In genomic region chr4:57098945-57099344, GRCh38 we compare ENCODE assay signal across 13 cellular contexts. TPM values are rescaled to one million over a fixed set of nuclear protein-coding genes. Genes with fewer than 3 reads are reported as not detected.
DNase-seq lines count a peak whose midpoint lies in the region; ATAC-seq and TF ChIP-seq lines count a peak whose summit lies in the region.
"Had no signal": no experiment of that assay in that cellular context is flagged by ENCODE, and none has a peak within 500 bp of the region (broad histone marks: within the 10 kb centered on the region; RNA-seq: fewer than 3 reads in every experiment).

No MANE protein-coding gene starts in this region.

- TF ChIP-seq CTCF in BJ (IDR thresholded peaks at IDR 0.05; ENCODE audit: insufficient read depth, low read depth, low read length) (no peak), fibroblast of lung (conservative IDR thresholded peaks at IDR 0.05 in 1 of 2, IDR thresholded peaks at IDR 0.05 in 1 of 2; ENCODE audit: low read depth in 1 of 2, low read length in 2 of 2) (no peak)
- no peak for TF ChIP-seq CTCF in CD4-positive, alpha-beta T cell (IDR thresholded peaks at IDR 0.05)

- H3K79me2 ChIP-seq in fibroblast of lung (ENCODE audit: control insufficient read depth, insufficient read depth, low read length), result peaks cover 15% of the 10 kb centered on the region
- H3K79me2 ChIP-seq: parathyroid adenoma had no signal

- H3K9ac ChIP-seq in fibroblast of lung (ENCODE audit: insufficient read depth, low read length), result no peak overlapping the region
- H3K9ac ChIP-seq: parathyroid adenoma had no signal

- H3K9me3 Mint-ChIP-seq in CD4-positive, alpha-beta T cell, result no peaks in the 10 kb centered on the region

- no peak overlapping the region for H3K4me3 Mint-ChIP-seq in CD4-positive, alpha-beta T cell

- no peak overlapping the region for H3K27ac Mint-ChIP-seq in CD4-positive, alpha-beta T cell

- H3K4me1 ChIP-seq in SJSA1 (replicated peaks) (peaks cover 93% of the 10 kb centered on the region), fibroblast of lung (ENCODE audit: control insufficient read depth, extremely low read depth, insufficient read depth, low read length) (peaks cover 28% of the 10 kb centered on the region)
- H3K4me1 ChIP-seq: parathyroid adenoma had no signal

- no peaks in the 10 kb centered on the region for H3K27me3 ChIP-seq in BJ (ENCODE audit: control insufficient read depth, insufficient read depth, low read length)
- no peaks in the 10 kb centered on the region for H3K27me3 ChIP-seq in SJSA1 (replicated peaks)
- no peaks in the 10 kb centered on the region for H3K27me3 ChIP-seq in fibroblast of lung (ENCODE audit: control insufficient read depth, insufficient read depth, low read length)
- peaks cover 4% of the 10 kb centered on the region for H3K27me3 ChIP-seq in CD4-positive, alpha-beta T cell (ENCODE audit: control insufficient read depth, insufficient read depth, low read length)

- ATAC-seq in sciatic nerve (peak; percentile 50), HG03108 (IDR thresholded peaks at IDR 0.05; ENCODE audit: unreplicated experiment) (no peak)
- no peak for ATAC-seq in CD4-positive, alpha-beta T cell (ENCODE audit: poor library complexity)

- no peaks in the 10 kb centered on the region for H4K20me1 ChIP-seq in fibroblast of lung (ENCODE audit: control insufficient read depth, extremely low read depth, insufficient read depth, low read length)

- DNase-seq in BJ (ENCODE audit: low read depth) (peak; percentile 61), SJSA1 (ENCODE audit: low read depth in 1 of 2, low spot score in 2 of 2) (no peak), fibroblast of lung (ENCODE audit: low read depth in 2 of 2) (peak; percentile 88 to 92), sciatic nerve (ENCODE audit: low spot score) (no peak), NOMO-1 treated with dmso at 0.1 percent for 144 hours (lab: John Stamatoyannopoulos, UW; ENCODE audit: unreplicated experiment) (no peak)
- no peak for DNase-seq in activated CD4-positive, alpha-beta T cell treated with anti-CD3 and anti-CD28 coated beads for 1 hour
- DNase-seq in CD4-positive, alpha-beta T cell, result no peak
- DNase-seq: activated gamma-delta T cell treated with Interleukin-2 at 50 U/mL for 16 hours; effector CD8-positive, alpha-beta T cell; NCI-H2081; WERI-Rb-1 had no signal

- H3K27ac ChIP-seq in SJSA1 (peak overlapping the region; percentile 23; the same call in 1 of the 2 replicates), fibroblast of lung (ENCODE audit: insufficient read depth, low read length) (no peak overlapping the region)
- H3K27ac ChIP-seq in CD4-positive, alpha-beta T cell (ENCODE audit: low read depth, low read length), result no peak overlapping the region
- H3K27ac ChIP-seq: parathyroid adenoma, WERI-Rb-1 had no signal

- no peak overlapping the region for H3K4me2 ChIP-seq in fibroblast of lung (ENCODE audit: extremely low read depth, insufficient read depth, low read length)

- H3K36me3 ChIP-seq in BJ (ENCODE audit: control insufficient read depth, insufficient read depth, low read length) (no peaks in the 10 kb centered on the region), SJSA1 (peaks cover 68% of the 10 kb centered on the region), fibroblast of lung (ENCODE audit: control insufficient read depth, insufficient read depth, low read length) (no peaks in the 10 kb centered on the region)
- H3K36me3 ChIP-seq: WERI-Rb-1 had no signal

- peaks cover 12% of the 10 kb centered on the region for H3K27me3 Mint-ChIP-seq in CD4-positive, alpha-beta T cell

- intact Hi-C loops in sciatic nerve (cut with DNase I), result no loop called here
- intact Hi-C loops in CD4-positive, alpha-beta T cell (cut with DNase I, micrococcal nuclease), result no loop called here

- no peak overlapping the region for H3K4me3 ChIP-seq in BJ (ENCODE audit: low read depth, low read length)
- H3K4me3 ChIP-seq in SJSA1, result no peak overlapping the region
- no peak overlapping the region for H3K4me3 ChIP-seq in fibroblast of lung (replicated peaks in 1 of 4; ENCODE audit: control extremely low read depth in 1 of 4, insufficient read depth in 1 of 4, low read depth in 3 of 4, low read length in 4 of 4)

- no peaks in the 10 kb centered on the region for H3K36me3 Mint-ChIP-seq in CD4-positive, alpha-beta T cell (ENCODE audit: low read depth)

- POLR2A ChIA-PET in BJ (lab: Charles Lee), result interaction anchor here (0.7 to 0.8 kb wide), 2 partner anchors 13 to 18 kb away, joined by 3 to 5 read pairs; no protein-coding TSS in a partner anchor
- POLR2A ChIA-PET in CD4-positive, alpha-beta T cell (lab: Charles Lee), result no interaction called here

- H2AFZ ChIP-seq in fibroblast of lung (ENCODE audit: low read length), result no peak overlapping the region
- H2AFZ ChIP-seq: parathyroid adenoma had no signal

- H3K4me1 Mint-ChIP-seq in CD4-positive, alpha-beta T cell (ENCODE audit: low read depth), result no peaks in the 10 kb centered on the region

- H3K9me3 ChIP-seq in SJSA1 (replicated peaks) (no peaks in the 10 kb centered on the region; the same call in 1 of the 2 replicates), fibroblast of lung (ENCODE audit: control insufficient read depth, insufficient read depth, low read depth, low read length) (no peaks in the 10 kb centered on the region)
- no peaks in the 10 kb centered on the region for H3K9me3 ChIP-seq in CD4-positive, alpha-beta T cell (ENCODE audit: control insufficient read depth, low read length)

- CTCF ChIA-PET in BJ (lab: Yijun Ruan, JAX), result interaction anchor here (0.6 to 2.4 kb wide), 6 partner anchors 10 to 91 kb away, joined by 3 to 6 read pairs (median 3); no protein-coding TSS in a partner anchor
- CTCF ChIA-PET in CD4-positive, alpha-beta T cell (lab: Charles Lee), result no interaction called here

RNA-seq across cellular contexts. Expression of gene IGFBP7, which starts 11.2 kb away (rescaled TPM):
- 1,691 and 2,028 TPM in 2 replicates for polyA plus RNA-seq in BJ (2011; rRNA removed)
- polyA minus RNA-seq in BJ (2011; rRNA and poly(A)+ RNA removed), result 79.6 and 89.6 TPM in 2 replicates
- total RNA-seq in SJSA1 (2014; rRNA removed; shearing (Covaris generic)), result 1,151 and 1,739 TPM in 2 replicates
- total RNA-seq in fibroblast of lung, result 54.8 and 108 TPM in 2 replicates
- polyA plus RNA-seq in fibroblast of lung, result 75.3 and 793 TPM in 2 replicates
- polyA plus RNA-seq in fibroblast of lung (2012), result 60.8 and 564 TPM in 2 replicates
- polyA minus RNA-seq in fibroblast of lung (ENCODE audit: low replicate concordance), result 2.7 and 51.2 TPM in 2 replicates
- 482 TPM for total RNA-seq in sciatic nerve
- under 1 TPM in 1 of 2 experiments, not detected in 1; 0.45 TPM for total RNA-seq in CD4-positive, alpha-beta T cell

Comparison
In these comparisons a context has a peak if more than half of its experiments do, and no peak if none do; other contexts are left out.
1. DNase-seq: peak in BJ (single experiment) and fibroblast of lung (2 of 2); none in SJSA1 (0 of 2), sciatic nerve (single experiment), activated CD4-positive, alpha-beta T cell treated with anti-CD3 and anti-CD28 coated beads for 1 hour (single experiment), NOMO-1 treated with dmso at 0.1 percent for 144 hours (single experiment) and CD4-positive, alpha-beta T cell (0 of 10).
2. RNA of gene IGFBP7, which starts 11.2 kb away (total RNA-seq): 1,151 to 1,739 TPM in SJSA1, 482 TPM in sciatic nerve (single experiment) and 54.8 to 108 TPM in fibroblast of lung; 0.45 TPM in CD4-positive, alpha-beta T cell; every median in the first group is over 10 times any median in the second.